In genomic region chr12:50527086-50527726, GRCh38 we compare ENCODE assay signal across 25 cellular contexts. TPM values are rescaled to one million over a fixed set of nuclear protein-coding genes. Genes with fewer than 3 reads are reported as not detected.
DNase-seq lines count a peak whose midpoint lies in the region; ATAC-seq, FAIRE-seq and TF ChIP-seq lines count a peak whose summit lies in the region.
"Had no signal": no experiment of that assay in that cellular context is flagged by ENCODE, and none has a peak within 500 bp of the region (broad histone marks: within the 10 kb centered on the region; RNA-seq: fewer than 3 reads in every experiment).

No MANE protein-coding gene starts in this region.

- intact Hi-C loops in Caco-2 (cut with micrococcal nuclease; ENCODE audit: unreplicated experiment): no loop called here
- intact Hi-C loops in right lobe of liver (cut with DNase I): no loop called here
- intact Hi-C loops in testis (cut with DNase I; ENCODE audit: low total_unique reads): no loop called here

- H3K27ac Mint-ChIP-seq in Caco-2 (ENCODE audit: unreplicated experiment): no peak overlapping the region
- H3K27ac Mint-ChIP-seq in WTC11: no peak overlapping the region
- H3K27ac Mint-ChIP-seq: activated naive CD4-positive, alpha-beta T cell treated with anti-CD3 and anti-CD28 coated beads, Interleukin-2, amount 10 ng/mL, durations not matched to agents 7 days and 5 days; activated T-helper 1 cell treated with anti-CD3 and anti-CD28 coated beads, Interleukin-12 subunit alpha, Interleukin-12 subunit beta, Interleukin-2, Interleukin-4 antibody, amounts not matched to agents 30 ng/mL and 10 ng/mL and 1 ng/mL, durations not matched to agents 14 hours and 24 hours and 36 hours had no signal

- ATAC-seq in A549 (no peak), WTC11 (no peak), right lobe of liver (peak; percentile 82 to 90 (median 86)), HG02642 (IDR thresholded peaks at IDR 0.05; ENCODE audit: poor library complexity, unreplicated experiment) (no peak), GM18519 (IDR thresholded peaks at IDR 0.05; ENCODE audit: low FRiP score, unreplicated experiment) (no peak)
- ATAC-seq: SK-N-SH treated with all-trans-retinoic acid at 6 μM for 48 hours had no signal

- TF ChIP-seq EP300 in A549 (IDR thresholded peaks at IDR 0.05): no peak

- FAIRE-seq in A549 (lab: Jason Lieb, UNC): no peak
- FAIRE-seq in H54 (lab: Jason Lieb, UNC): no peak
- FAIRE-seq: GM12891 had no signal

- H3K36me3 Mint-ChIP-seq in Caco-2 (ENCODE audit: insufficient read depth, unreplicated experiment) (peaks cover 13% of the 10 kb centered on the region), WTC11 (no peaks in the 10 kb centered on the region; the same call in 1 of the 2 replicates)

- no peak for TF ChIP-seq POLR2A in A549 (IDR thresholded peaks at IDR 0.05; ENCODE audit: low read length)
- TF ChIP-seq POLR2A in right lobe of liver (IDR thresholded peaks at IDR 0.05): peak; percentile 31
- no peak for TF ChIP-seq POLR2A in testis (IDR thresholded peaks at IDR 0.05)
- TF ChIP-seq POLR2A in H54 (IDR thresholded peaks at IDR 0.05; ENCODE audit: low read depth, low read length): no peak

- H3K4me1 Mint-ChIP-seq in Caco-2 (ENCODE audit: low read depth, unreplicated experiment): peaks cover 21% of the 10 kb centered on the region
- peaks cover 24% of the 10 kb centered on the region for H3K4me1 Mint-ChIP-seq in WTC11

- H3K36me3 ChIP-seq in Caco-2 (ENCODE audit: control insufficient read depth, insufficient read depth, low read length): peaks cover 2% of the 10 kb centered on the region; the same call in 1 of the 2 replicates
- no peaks in the 10 kb centered on the region for H3K36me3 ChIP-seq in right lobe of liver
- H3K36me3 ChIP-seq in testis (ENCODE audit: low read depth, missing control alignments): no peaks in the 10 kb centered on the region
- H3K36me3 ChIP-seq: brain microvascular endothelial cell, lower lobe of right lung had no signal

- peaks cover 38% of the 10 kb centered on the region for H3K4me1 ChIP-seq in A549
- H3K4me1 ChIP-seq in Caco-2: peaks cover 45% of the 10 kb centered on the region
- peaks cover 0 to 69% (median 21%) of the 10 kb centered on the region in 4 donors for H3K4me1 ChIP-seq in right lobe of liver
- H3K4me1 ChIP-seq in testis: no peaks in the 10 kb centered on the region
- H3K4me1 ChIP-seq: parathyroid adenoma had no signal

- 67% methylated on average over 8 of the region's 8 CpGs for WGBS in A549 (ENCODE audit: missing lambda C conversion rate)
- 45% methylated on average over 8 of the region's 8 CpGs for WGBS in right lobe of liver (ENCODE audit: insufficient coverage, low coverage, low lambda C conversion rate, missing lambda C conversion rate)
- 85 to 88% methylated on average over 8 of the region's 8 CpGs for WGBS in testis, 2 donors

- H3K27me3 ChIP-seq in Caco-2 (replicated peaks; ENCODE audit: control insufficient read depth, insufficient read depth, low read length) (no peaks in the 10 kb centered on the region), right lobe of liver (no peaks in the 10 kb centered on the region), testis (no peaks in the 10 kb centered on the region)
- H3K27me3 ChIP-seq: brain microvascular endothelial cell, spleen had no signal

- no peak for TF ChIP-seq RAD21 in A549 (conservative IDR thresholded peaks at IDR 0.05 in 1 of 2, IDR thresholded peaks at IDR 0.05 in 1 of 2)

- H3K4me2 ChIP-seq in A549: peak overlapping the region; percentile 49

- POLR2A ChIA-PET in A549 (lab: Yijun Ruan, JAX) (no interaction called here), Caco-2 (lab: Charles Lee) (no interaction called here), WTC11 (lab: Charles Lee) (no interaction called here)

- TF ChIP-seq CTCF in A549 (IDR thresholded peaks at IDR 0.05): no peak
- TF ChIP-seq CTCF in Caco-2 (IDR thresholded peaks at IDR 0.05; ENCODE audit: insufficient read depth in 1 of 2, low read depth in 1 of 2, low read length in 1 of 2, severe bottlenecking in 1 of 2, unreplicated experiment in 1 of 2): no peak
- no peak for TF ChIP-seq CTCF in WTC11 (IDR thresholded peaks at IDR 0.05)
- TF ChIP-seq CTCF in right lobe of liver (IDR thresholded peaks at IDR 0.05): no peak
- no peak for TF ChIP-seq CTCF in testis (IDR thresholded peaks at IDR 0.05)

- H3K9me3 Mint-ChIP-seq in Caco-2 (ENCODE audit: unreplicated experiment): no peaks in the 10 kb centered on the region
- H3K9me3 Mint-ChIP-seq in WTC11: no peaks in the 10 kb centered on the region
- H3K9me3 Mint-ChIP-seq: activated naive CD4-positive, alpha-beta T cell treated with anti-CD3 and anti-CD28 coated beads, Interleukin-2, amount 10 ng/mL, durations not matched to agents 7 days and 5 days; activated T-helper 1 cell treated with anti-CD3 and anti-CD28 coated beads, Interleukin-12 subunit alpha, Interleukin-12 subunit beta, Interleukin-2, Interleukin-4 antibody, amounts not matched to agents 30 ng/mL and 10 ng/mL and 1 ng/mL, durations not matched to agents 14 hours and 24 hours and 36 hours; CD14-positive monocyte; HFFc6 had no signal

- H3K27me3 Mint-ChIP-seq in Caco-2 (ENCODE audit: insufficient read depth, unreplicated experiment): no peaks in the 10 kb centered on the region
- no peaks in the 10 kb centered on the region for H3K27me3 Mint-ChIP-seq in WTC11 (ENCODE audit: low read depth)
- H3K27me3 Mint-ChIP-seq: activated CD4-positive, alpha-beta T cell treated with anti-CD3 and anti-CD28 coated beads, Interleukin-2, amount 10 ng/mL, durations not matched to agents 24 days and 14 days; activated naive CD4-positive, alpha-beta T cell treated with anti-CD3 and anti-CD28 coated beads, Interleukin-2, amount 10 ng/mL, durations not matched to agents 7 days and 5 days had no signal

- H3K27ac ChIP-seq in A549: no peak overlapping the region
- H3K27ac ChIP-seq in right lobe of liver: peak overlapping the region; percentile 76 to 92 (median 84)
- H3K27ac ChIP-seq in testis: no peak overlapping the region
- H3K27ac ChIP-seq: brain microvascular endothelial cell, lower lobe of right lung, parathyroid adenoma had no signal

- H3K4me3 ChIP-seq in A549: no peak overlapping the region
- H3K4me3 ChIP-seq in Caco-2 (ENCODE audit: low read depth, low read length): no peak overlapping the region
- H3K4me3 ChIP-seq in right lobe of liver: peak overlapping the region in 2 of 3 donors; percentile 22 to 39
- no peak overlapping the region for H3K4me3 ChIP-seq in testis
- H3K4me3 ChIP-seq: lower lobe of right lung, spleen had no signal

- DNase-seq in A549 (ENCODE audit: low read depth in 1 of 2, low spot score in 1 of 2): no peak
- DNase-seq in Caco-2: peak; percentile 48 to 55
- no peak for DNase-seq in WTC11 (ENCODE audit: low spot score)
- DNase-seq in right lobe of liver: peak in 1 of 3 donors; percentile 72
- no peak for DNase-seq in testis
- no peak for DNase-seq in H54 (ENCODE audit: insufficient read length, low spot score)
- DNase-seq: activated CD4-positive, alpha-beta T cell treated with anti-CD3 and anti-CD28 coated beads, Interleukin-2, amount 10 ng/mL, durations not matched to agents 24 days and 14 days; activated naive CD4-positive, alpha-beta T cell treated with anti-CD3 and anti-CD28 coated beads, Interleukin-2, amount 10 ng/mL, durations not matched to agents 7 days and 5 days; brain microvascular endothelial cell; effector CD8-positive, alpha-beta T cell; HFFc6; islet precursor cell; lower lobe of right lung; NCI-H1092; NCI-H226; OCI-M1; spleen; T-helper 2 cell had no signal

- H3K4me3 Mint-ChIP-seq in Caco-2 (ENCODE audit: unreplicated experiment) (no peak overlapping the region), WTC11 (no peak overlapping the region)
- H3K4me3 Mint-ChIP-seq: activated CD4-positive, alpha-beta T cell treated with anti-CD3 and anti-CD28 coated beads, Interleukin-2, amount 10 ng/mL, durations not matched to agents 24 days and 14 days; activated naive CD4-positive, alpha-beta T cell treated with anti-CD3 and anti-CD28 coated beads, Interleukin-2, amount 10 ng/mL, durations not matched to agents 7 days and 5 days; activated T-helper 1 cell treated with anti-CD3 and anti-CD28 coated beads, Interleukin-12 subunit alpha, Interleukin-12 subunit beta, Interleukin-2, Interleukin-4 antibody, amounts not matched to agents 30 ng/mL and 10 ng/mL and 1 ng/mL, durations not matched to agents 14 hours and 24 hours and 36 hours; CD14-positive monocyte; HFFc6 had no signal

- BruUV-seq in Caco-2 (replicated peaks; lab: Mats Ljungman, UMichigan): no TSS peak

- CTCF ChIA-PET in A549 (lab: Yijun Ruan, JAX) (no interaction called here), Caco-2 (lab: Charles Lee) (no interaction called here), WTC11 (lab: Charles Lee) (no interaction called here)

- H3K9me3 ChIP-seq in A549: peaks cover 9% of the 10 kb centered on the region; the same call in 1 of the 3 replicates
- no peaks in the 10 kb centered on the region for H3K9me3 ChIP-seq in Caco-2
- H3K9me3 ChIP-seq in right lobe of liver: no peaks in the 10 kb centered on the region
- no peaks in the 10 kb centered on the region for H3K9me3 ChIP-seq in testis
- H3K9me3 ChIP-seq: lower lobe of right lung, spleen had no signal

TF ChIP-seq in A549, 52 proteins besides CTCF, POLR2A, EP300 and RAD21:
- TF ChIP-seq RCOR1 (IDR thresholded peaks at IDR 0.05; ENCODE audit: low read depth, low read length): no peak

TF ChIP-seq in WTC11, 78 proteins besides CTCF, POLR2A, EP300 and RAD21:
- TF ChIP-seq CREM (CRISPR knock-in tag; IDR thresholded peaks at IDR 0.05) (no peak), GABPB1 (CRISPR knock-in tag; IDR thresholded peaks at IDR 0.05) (peak; percentile 42; the same call in 1 of the 2 replicates)
TF ChIP-seq in WTC11: peak in this region for 1.

RNA-seq across cellular contexts. Expression of gene DIP2B, which starts 22.4 kb away (rescaled TPM):
- polyA plus RNA-seq in A549 (2011; rRNA removed): 29.3 and 32.8 TPM in 2 replicates
- polyA plus RNA-seq in A549 (2012; cell fraction: cytosol; rRNA removed): 10.6 and 13.3 TPM in 2 replicates
- polyA plus RNA-seq in A549 (2012; cell fraction: nucleus; rRNA removed): 13.1 and 18.6 TPM in 2 replicates
- polyA plus RNA-seq in A549 (2017; fragmentation: RNase III; extraction: RNeasy Plus Mini Kit Qiagen cat#74134 plus additional on column Dnase treatment): 16.2 to 16.9 TPM (median 16.4 TPM) in 3 replicates
- polyA minus RNA-seq in A549 (2011; rRNA and poly(A)+ RNA removed): 71.4 and 73.4 TPM in 2 replicates
- total RNA-seq in Caco-2 (2022): 32.7 and 34.2 TPM in 2 replicates
- total RNA-seq in WTC11 (2021): 20.6 to 26.1 TPM (median 22.0 TPM) in 3 replicates
- 10 to 100 TPM; 11.1 to 24.0 (median 14.8) TPM for total RNA-seq in right lobe of liver
- 10 to 100 TPM; 43.5 to 57.1 TPM for total RNA-seq in testis
- 19.1 TPM for polyA plus RNA-seq in testis (ENCODE audit: insufficient read depth, low read depth, low replicate concordance)

Comparison
In these comparisons a context has a peak if more than half of its experiments do, and no peak if none do; other contexts are left out.
1. ATAC-seq: peak in right lobe of liver (4 of 4); none in A549 (0 of 2), WTC11 (single experiment), HG02642 (single experiment) and GM18519 (single experiment).
2. DNase-seq: peak in Caco-2 (2 of 2); none in A549 (0 of 2), WTC11 (single experiment), testis (single experiment) and H54 (single experiment).
3. H3K27ac ChIP-seq: peak in right lobe of liver (3 of 3); none in A549 (0 of 2) and testis (0 of 2).
4. H3K4me3 ChIP-seq: peak in right lobe of liver (2 of 3); none in A549 (single experiment), Caco-2 (single experiment) and testis (0 of 2).